1 cellular context compared by ENCODE assay signal in the genomic region with DNA sequence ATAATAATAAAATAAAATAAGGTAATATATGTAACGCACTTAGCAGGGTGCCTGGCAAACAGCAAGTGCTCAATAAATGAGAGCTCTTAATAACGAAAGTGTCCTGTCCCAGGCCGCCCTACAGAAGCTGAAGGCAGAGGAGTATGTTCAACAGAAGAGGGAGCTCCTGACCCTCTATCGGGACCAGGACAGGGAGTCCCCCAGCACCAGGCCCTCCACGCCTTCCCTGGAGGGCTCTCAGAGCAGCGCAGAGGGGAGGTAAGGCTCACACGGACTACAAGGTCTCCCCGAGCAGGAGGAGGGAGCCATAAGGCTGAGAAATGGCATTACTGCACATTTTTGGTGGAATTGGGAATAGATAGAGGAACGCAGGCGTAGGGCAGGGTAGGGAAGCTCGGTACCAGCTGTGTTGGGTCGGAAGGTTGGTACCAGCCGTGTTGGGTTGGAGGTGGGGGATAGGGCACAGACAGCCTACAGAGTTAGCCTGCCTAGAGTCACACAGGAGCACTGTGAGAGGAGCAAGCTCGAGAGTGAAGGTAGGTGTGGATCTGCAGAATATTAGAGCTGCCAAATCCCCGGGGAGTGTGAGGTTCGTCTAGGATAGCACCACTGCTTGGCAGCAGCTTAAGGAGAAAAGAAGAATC.
TF ChIP-seq lines count a peak whose summit lies in the region.

No MANE protein-coding gene starts in this region.

TF ChIP-seq in endothelial cell of umbilical vein, 7 proteins besides CTCF, POLR2A, EP300 and RAD21:
- TF ChIP-seq POLR2AphosphoS5 (IDR thresholded peaks at IDR 0.05; ENCODE audit: insufficient read depth, low read depth, low read length): peak; percentile 3
- TF ChIP-seq MYC (IDR thresholded peaks at IDR 0.05; ENCODE audit: low read depth, low read length): no peak
